ENCODE assay signal across 22 cellular contexts in genomic region chr11:70885281-70885680, GRCh38.
"Had no signal": no experiment of that assay in that cellular context is flagged by ENCODE, and none has a peak within 500 bp of the region (broad histone marks: within the 10 kb centered on the region; RNA-seq: fewer than 3 reads in every experiment).

No MANE protein-coding gene starts in this region.

- ATAC-seq: effector memory CD8-positive, alpha-beta T cell; left ventricle myocardium superior; lower lobe of right lung; natural killer cell treated with Interleukin-12 subunit alpha and Interleukin-12 subunit beta and Interleukin-15 and Interleukin-18, amount 100 ng/mL, for 72 hours; pancreas; stimulated activated memory B cell treated with anti-CD40 and anti-IgM and Interleukin-4, amounts not matched to agents 10 μg/mL and 1 μg/mL and 100 μg/mL, for 72 hours; stimulated activated naive CD8-positive, alpha-beta T cell treated with anti-CD3 and anti-CD28 coated beads, Interleukin-15, Interleukin-2, amounts not matched to agents 100 U/mL and 50 U/mL, for 24 hours had no signal

- H3K36me3 ChIP-seq: esophagus squamous epithelium, lower lobe of right lung, pancreas, spleen, thoracic aorta, tibial nerve, vagina had no signal

- H3K4me1 ChIP-seq: lower lobe of right lung, pancreas, spleen had no signal

- H3K27ac Mint-ChIP-seq: effector memory CD8-positive, alpha-beta T cell; immature natural killer cell; natural killer cell treated with Interleukin-12 subunit alpha and Interleukin-12 subunit beta and Interleukin-15 and Interleukin-18, amount 100 ng/mL, for 72 hours; stimulated activated memory B cell treated with anti-CD40 and anti-IgM and Interleukin-4, amounts not matched to agents 10 μg/mL and 1 μg/mL and 100 μg/mL, for 72 hours had no signal

- H3K36me3 Mint-ChIP-seq: immature natural killer cell; naive B cell; natural killer cell treated with Interleukin-12 subunit alpha and Interleukin-12 subunit beta and Interleukin-15 and Interleukin-18, amount 100 ng/mL, for 72 hours; stimulated activated memory B cell treated with anti-CD40 and anti-IgM and Interleukin-4, amounts not matched to agents 10 μg/mL and 1 μg/mL and 100 μg/mL, for 72 hours had no signal

- H3K9me3 ChIP-seq: esophagus squamous epithelium, lower lobe of right lung, pancreas, thoracic aorta, vagina had no signal

- H3K27me3 ChIP-seq: esophagus squamous epithelium, pancreas, tibial nerve, vagina had no signal

- H3K4me3 Mint-ChIP-seq: effector memory CD8-positive, alpha-beta T cell; immature natural killer cell; naive B cell; natural killer cell treated with Interleukin-12 subunit alpha and Interleukin-12 subunit beta and Interleukin-15 and Interleukin-18, amount 100 ng/mL, for 72 hours; stimulated activated memory B cell treated with anti-CD40 and anti-IgM and Interleukin-4, amounts not matched to agents 10 μg/mL and 1 μg/mL and 100 μg/mL, for 72 hours had no signal

- H3K4me3 ChIP-seq: coronary artery, esophagus squamous epithelium, lower lobe of right lung, pancreas, skin epidermis, spleen, thoracic aorta, tibial nerve, vagina had no signal

- H3K27ac ChIP-seq: coronary artery, esophagus squamous epithelium, lower lobe of right lung, pancreas, skin epidermis, spleen, thoracic aorta, tibial nerve, vagina had no signal

- DNase-seq: dermis blood vessel endothelial cell; effector memory CD8-positive, alpha-beta T cell; erythroblast; esophagus squamous epithelium; foreskin melanocyte; immature natural killer cell; islet precursor cell; left ventricle myocardium superior; lower lobe of right lung; naive B cell; occipital lobe; spleen; stimulated activated CD4-positive, alpha-beta T cell treated with anti-CD3 and anti-CD28 coated beads, Interleukin-4, amount 100 ng/mL, for 4 hours; stimulated activated naive CD8-positive, alpha-beta T cell treated with anti-CD3 and anti-CD28 coated beads, Interleukin-15, Interleukin-2, amounts not matched to agents 100 U/mL and 50 U/mL, for 24 hours had no signal

- H3K27me3 Mint-ChIP-seq: natural killer cell treated with Interleukin-12 subunit alpha and Interleukin-12 subunit beta and Interleukin-15 and Interleukin-18, amount 100 ng/mL, for 72 hours had no signal

- H3K4me1 Mint-ChIP-seq: immature natural killer cell; naive B cell; stimulated activated memory B cell treated with anti-CD40 and anti-IgM and Interleukin-4, amounts not matched to agents 10 μg/mL and 1 μg/mL and 100 μg/mL, for 72 hours had no signal

- FAIRE-seq: pancreas had no signal

- H3K9me3 Mint-ChIP-seq: effector memory CD8-positive, alpha-beta T cell; immature natural killer cell; natural killer cell treated with Interleukin-12 subunit alpha and Interleukin-12 subunit beta and Interleukin-15 and Interleukin-18, amount 100 ng/mL, for 72 hours had no signal
